23 cellular contexts compared by ENCODE assay signal in the genomic region with DNA sequence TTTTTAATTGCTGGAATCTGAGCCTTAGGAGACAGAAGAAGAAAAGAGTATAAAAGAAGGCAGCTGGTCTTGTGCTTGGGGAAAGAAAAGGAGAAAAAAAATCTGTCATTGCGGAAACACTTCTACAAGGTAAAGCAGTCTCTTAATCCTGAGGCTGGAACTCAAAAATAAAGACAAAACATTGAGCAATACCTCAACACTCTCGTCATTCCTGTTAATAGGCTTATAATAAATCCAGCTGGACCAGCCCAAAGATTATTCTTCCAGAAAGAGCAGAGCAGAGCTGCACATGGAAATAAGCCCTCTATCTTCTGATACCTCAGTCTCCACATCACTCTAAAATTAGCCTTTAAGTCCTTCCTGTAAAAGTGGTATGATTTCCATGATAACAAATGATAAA.
"Had no signal": no experiment of that assay in that cellular context is flagged by ENCODE, and none has a peak within 500 bp of the region (broad histone marks: within the 10 kb centered on the region; RNA-seq: fewer than 3 reads in every experiment).

No MANE protein-coding gene starts in this region.

- H3K36me3 ChIP-seq: breast epithelium, esophagus muscularis mucosa, thyroid gland had no signal

- H3K27me3 ChIP-seq: breast epithelium, esophagus muscularis mucosa, thyroid gland had no signal

- ATAC-seq: WTC11 had no signal

- H3K9me3 ChIP-seq: breast epithelium, esophagus muscularis mucosa, thyroid gland had no signal

- H3K27ac ChIP-seq: breast epithelium, thyroid gland had no signal

- H3K4me1 ChIP-seq: breast epithelium, esophagus muscularis mucosa, thyroid gland had no signal

- H3K36me3 Mint-ChIP-seq: activated naive CD8-positive, alpha-beta T cell treated with anti-CD3 and anti-CD28 coated beads, Interleukin-2, amount 10 ng/mL, durations not matched to agents 7 days and 5 days; WTC11 had no signal

- H3K4me1 Mint-ChIP-seq: activated CD4-positive, alpha-beta memory T cell treated with anti-CD3 and anti-CD28 coated beads, Interleukin-2, amount 10 ng/mL, durations not matched to agents 7 days and 5 days; activated naive CD8-positive, alpha-beta T cell treated with anti-CD3 and anti-CD28 coated beads, Interleukin-2, amount 10 ng/mL, durations not matched to agents 7 days and 5 days; WTC11 had no signal

- H3K4me3 Mint-ChIP-seq: activated CD4-positive, alpha-beta memory T cell treated with anti-CD3 and anti-CD28 coated beads, Interleukin-2, amount 10 ng/mL, durations not matched to agents 7 days and 5 days; activated naive CD8-positive, alpha-beta T cell treated with anti-CD3 and anti-CD28 coated beads, Interleukin-2, amount 10 ng/mL, durations not matched to agents 7 days and 5 days; activated T-cell treated with anti-CD3 and anti-CD28 coated beads, Interleukin-2, amount 50 U/mL, for 24 hours; nephron progenitor cell; T-helper 2 cell treated with Interferon-gamma antibody and Interleukin-4, amounts not matched to agents 5 μg/mL and 100 μg/mL, for 36 hours; WTC11 had no signal

- DNase-seq: activated CD4-positive, alpha-beta memory T cell treated with anti-CD3 and anti-CD28 coated beads, Interleukin-2, amount 10 ng/mL, durations not matched to agents 7 days and 5 days; activated CD4-positive, alpha-beta T cell treated with anti-CD3 and anti-CD28 coated beads for 4 hours; activated naive CD4-positive, alpha-beta T cell treated with Interleukin-2 at 50 U/mL for 16 hours; activated naive CD8-positive, alpha-beta T cell treated with anti-CD3 and anti-CD28 coated beads, Interleukin-2, amount 10 ng/mL, durations not matched to agents 7 days and 5 days; activated T-cell treated with anti-CD3 and anti-CD28 coated beads, Interleukin-2, amount 50 U/mL, for 24 hours; anterior cingulate cortex; cortex of kidney; effector CD4-positive, alpha-beta T cell; foreskin fibroblast; glutamatergic neuron; hippocampal formation; midbrain; nephron progenitor cell; nucleus accumbens; stimulated activated CD4-positive, alpha-beta T cell treated with anti-CD3 and anti-CD28 coated beads, Interleukin-12 subunit alpha, Interleukin-12 subunit beta, amount 100 ng/mL, for 4 hours; stimulated activated CD4-positive, alpha-beta T cell treated with anti-CD3 and anti-CD28 coated beads, Interleukin-1b, Interleukin-23, amount 100 ng/mL, for 48 hours; stimulated activated naive CD4-positive, alpha-beta T cell treated with Interleukin-2 at 50 U/mL for 16 hours; thyroid gland had no signal

- H3K9me3 Mint-ChIP-seq: activated CD4-positive, alpha-beta memory T cell treated with anti-CD3 and anti-CD28 coated beads, Interleukin-2, amount 10 ng/mL, durations not matched to agents 7 days and 5 days; activated naive CD8-positive, alpha-beta T cell treated with anti-CD3 and anti-CD28 coated beads, Interleukin-2, amount 10 ng/mL, durations not matched to agents 7 days and 5 days; activated T-cell treated with anti-CD3 and anti-CD28 coated beads, Interleukin-2, amount 50 U/mL, for 24 hours; activated T-helper 2 cell treated with anti-CD3 and anti-CD28 coated beads, Interferon-gamma antibody, Interleukin-2, Interleukin-4, amounts not matched to agents 10 μg/mL and 5 μg/mL and 100 μg/mL, durations not matched to agents 14 hours and 24 hours and 36 hours; nephron progenitor cell; T-helper 2 cell treated with Interferon-gamma antibody and Interleukin-4, amounts not matched to agents 5 μg/mL and 100 μg/mL, for 36 hours; WTC11 had no signal

- H3K27ac Mint-ChIP-seq: activated CD4-positive, alpha-beta memory T cell treated with anti-CD3 and anti-CD28 coated beads, Interleukin-2, amount 10 ng/mL, durations not matched to agents 7 days and 5 days; activated naive CD8-positive, alpha-beta T cell treated with anti-CD3 and anti-CD28 coated beads, Interleukin-2, amount 10 ng/mL, durations not matched to agents 7 days and 5 days; activated T-cell treated with anti-CD3 and anti-CD28 coated beads, Interleukin-2, amount 50 U/mL, for 24 hours; activated T-helper 2 cell treated with anti-CD3 and anti-CD28 coated beads, Interferon-gamma antibody, Interleukin-2, Interleukin-4, amounts not matched to agents 10 μg/mL and 5 μg/mL and 100 μg/mL, durations not matched to agents 14 hours and 24 hours and 36 hours; nephron progenitor cell; T-helper 2 cell treated with Interferon-gamma antibody and Interleukin-4, amounts not matched to agents 5 μg/mL and 100 μg/mL, for 36 hours; WTC11 had no signal

- H3K4me3 ChIP-seq: breast epithelium, esophagus muscularis mucosa, thyroid gland had no signal

- H3K27me3 Mint-ChIP-seq: activated naive CD8-positive, alpha-beta T cell treated with anti-CD3 and anti-CD28 coated beads, Interleukin-2, amount 10 ng/mL, durations not matched to agents 7 days and 5 days; activated T-cell treated with anti-CD3 and anti-CD28 coated beads, Interleukin-2, amount 50 U/mL, for 24 hours had no signal
